8 cellular contexts compared by ENCODE assay signal in the genomic region with DNA sequence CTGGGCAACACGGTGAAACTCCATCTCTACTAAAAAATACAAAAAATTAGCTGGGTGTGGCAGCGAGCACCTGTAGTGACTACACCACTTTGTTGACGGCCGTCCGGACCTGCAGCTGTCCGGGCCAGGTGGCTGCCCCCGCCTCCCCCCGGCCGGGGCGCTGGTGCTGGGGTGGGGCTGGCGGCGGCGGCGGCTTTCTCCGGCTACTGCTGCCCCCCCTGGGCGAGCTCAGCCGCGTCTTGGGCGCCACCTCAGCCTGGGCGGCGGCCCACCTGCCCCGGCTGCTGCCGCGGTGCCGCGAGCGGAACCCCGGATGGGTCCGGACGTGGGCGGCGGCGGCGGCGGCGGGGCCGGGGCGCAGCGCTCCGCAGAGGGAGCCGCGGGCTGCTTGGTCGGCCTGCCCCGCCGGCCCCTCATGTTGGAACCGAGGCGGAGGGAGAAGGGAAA. TPM values are rescaled to one million over a fixed set of nuclear protein-coding genes. Genes with fewer than 3 reads are reported as not detected.
A peak's percentile ranks its signal among the peaks of the same experiment; 100 is the strongest.
DNase-seq lines count a peak whose midpoint lies in the region; ATAC-seq and TF ChIP-seq lines count a peak whose summit lies in the region.
"Not testable (repeated sequence)": the region's sequence is repeated elsewhere in the genome, so short reads cannot be mapped to it uniquely, and the experiment has no call there.

No MANE protein-coding gene starts in this region.

- peak overlapping the region; percentile 82; the same call in 2 of the 3 replicates for H3K4me3 Mint-ChIP-seq in GM23338
- peak overlapping the region; percentile 82 for H3K4me3 Mint-ChIP-seq in activated naive CD8-positive, alpha-beta T cell treated with anti-CD3 and anti-CD28 coated beads, Interleukin-2, amount 50 U/mL, for 24 hours
- peak overlapping the region; percentile 92 for H3K4me3 Mint-ChIP-seq in neural progenitor cell

- H3K27ac Mint-ChIP-seq in GM23338, neural progenitor cell: not testable (repeated sequence)
- peak overlapping the region; percentile 85 for H3K27ac Mint-ChIP-seq in activated naive CD8-positive, alpha-beta T cell treated with anti-CD3 and anti-CD28 coated beads, Interleukin-2, amount 50 U/mL, for 24 hours

- not testable (repeated sequence) for H3K9me2 ChIP-seq in GM23338 (ENCODE audit: insufficient read depth)

- in situ Hi-C loops in G401 (cut with HindIII; ENCODE audit: low sequenced_read_pairs) = not testable (repeated sequence)

- H3K9ac ChIP-seq in HUES48 (ENCODE audit: low read depth, low read length) = peak overlapping the region; percentile 66; the same call in 1 of the 2 replicates
- H3K9ac ChIP-seq in neural progenitor cell = peak overlapping the region; percentile 79
- H3K9ac ChIP-seq in stomach smooth muscle (ENCODE audit: low read length in 2 of 2) = peak overlapping the region; percentile 42 to 75

- peaks cover 15% of the 10 kb centered on the region; the same call in 1 of the 2 replicates for H3F3A ChIP-seq in GM23338 (replicated peaks; ENCODE audit: low read depth)
- not testable (repeated sequence) for H3F3A ChIP-seq in neural progenitor cell (ENCODE audit: low read depth)

- H4K20me1 ChIP-seq in GM23338 (replicated peaks; ENCODE audit: insufficient read depth); neural progenitor cell (ENCODE audit: low read depth): not testable (repeated sequence)

- intact Hi-C loops in Right ventricle myocardium inferior (cut with DNase I) = loop anchor here (1.0 kb wide), 1 partner anchor 43 kb away; no protein-coding TSS in a partner anchor

- peak overlapping the region; percentile 69; the same call in 1 of the 2 replicates for H3K27ac ChIP-seq in GM23338 (ENCODE audit: low read depth)
- peak overlapping the region; percentile 87 for H3K27ac ChIP-seq in HUES48 (ENCODE audit: low read depth, low read length)
- peak overlapping the region; percentile 66 for H3K27ac ChIP-seq in SJCRH30
- H3K27ac ChIP-seq in neural progenitor cell = peak overlapping the region; percentile 91
- H3K27ac ChIP-seq in stomach smooth muscle (ENCODE audit: low read length) = peak overlapping the region; percentile 74

- peaks cover 13% of the 10 kb centered on the region for H3K27me3 Mint-ChIP-seq in GM23338 (ENCODE audit: insufficient read depth, low read depth, poor library complexity)
- not testable (repeated sequence) for H3K27me3 Mint-ChIP-seq in activated naive CD8-positive, alpha-beta T cell treated with anti-CD3 and anti-CD28 coated beads, Interleukin-2, amount 50 U/mL, for 24 hours; neural progenitor cell (ENCODE audit: insufficient read depth, low read depth)

- H3K4me2 ChIP-seq in GM23338 = peak overlapping the region; percentile 79
- H3K4me2 ChIP-seq in neural progenitor cell = peak overlapping the region; percentile 80

- not testable (repeated sequence) for H3K36me3 Mint-ChIP-seq in GM23338 (ENCODE audit: low read depth); activated naive CD8-positive, alpha-beta T cell treated with anti-CD3 and anti-CD28 coated beads, Interleukin-2, amount 50 U/mL, for 24 hours (ENCODE audit: low read depth); neural progenitor cell

- TF ChIP-seq CTCF in GM23338 (conservative IDR thresholded peaks at IDR 0.05; ENCODE audit: low read depth in 2 of 2); neural progenitor cell (IDR thresholded peaks at IDR 0.05): not testable (repeated sequence)

- H3K4me1 ChIP-seq in GM23338 (ENCODE audit: insufficient read depth) = peaks cover 13% of the 10 kb centered on the region
- not testable (repeated sequence) for H3K4me1 ChIP-seq in HUES48 (ENCODE audit: control insufficient read depth, insufficient read depth, low read length); SJCRH30; neural progenitor cell; stomach smooth muscle (ENCODE audit: control insufficient read depth, insufficient read depth, low read length)

- not testable (repeated sequence) for H3K9me3 ChIP-seq in HUES48 (ENCODE audit: control insufficient read depth, insufficient read depth, low read length); SJCRH30 (replicated peaks); neural progenitor cell (ENCODE audit: low read depth); stomach smooth muscle (ENCODE audit: control insufficient read depth in 2 of 2, low read length in 2 of 2)

- not testable (repeated sequence) for H3K36me3 ChIP-seq in GM23338 (ENCODE audit: insufficient read depth); HUES48 (ENCODE audit: control insufficient read depth, insufficient read depth, low read length); SJCRH30; neural progenitor cell; stomach smooth muscle (ENCODE audit: control insufficient read depth in 2 of 2, insufficient read depth in 2 of 2, low read length in 2 of 2)

- H3K4me1 Mint-ChIP-seq in GM23338, neural progenitor cell: not testable (repeated sequence)
- H3K4me1 Mint-ChIP-seq in activated naive CD8-positive, alpha-beta T cell treated with anti-CD3 and anti-CD28 coated beads, Interleukin-2, amount 50 U/mL, for 24 hours = peaks cover 21% of the 10 kb centered on the region

- not testable (repeated sequence) for H3K79me2 ChIP-seq in GM23338 (replicated peaks; ENCODE audit: insufficient read depth); neural progenitor cell (ENCODE audit: low read depth)

- peaks cover 11% of the 10 kb centered on the region for H3K27me3 ChIP-seq in GM23338 (ENCODE audit: insufficient read depth)
- H3K27me3 ChIP-seq in HUES48 (ENCODE audit: control insufficient read depth, insufficient read depth, low read length); SJCRH30; stomach smooth muscle (ENCODE audit: control insufficient read depth in 1 of 2, insufficient read depth in 2 of 2, low read length in 2 of 2): not testable (repeated sequence)
- peaks cover 11% of the 10 kb centered on the region for H3K27me3 ChIP-seq in neural progenitor cell

- DNase-seq in G401 (ENCODE audit: low spot score) = peak; percentile 39
- DNase-seq in GM23338 (ENCODE audit: low spot score) = peak; percentile 64
- DNase-seq in SJCRH30 = peak; percentile 37 to 43
- DNase-seq in activated naive CD8-positive, alpha-beta T cell treated with anti-CD3 and anti-CD28 coated beads, Interleukin-2, amount 50 U/mL, for 24 hours = peak; percentile 56
- DNase-seq in Right ventricle myocardium inferior (ENCODE audit: missing footprints) = peak; percentile 76
- peak; percentile 40 for DNase-seq in neural progenitor cell (ENCODE audit: low spot score)

- ATAC-seq in GM23338 (peak; percentile 43), Right ventricle myocardium inferior (peak; percentile 51)
- not testable (repeated sequence) for ATAC-seq in activated naive CD8-positive, alpha-beta T cell treated with anti-CD3 and anti-CD28 coated beads, Interleukin-2, amount 50 U/mL, for 24 hours

- not testable (repeated sequence) for H3K9me3 Mint-ChIP-seq in GM23338; activated naive CD8-positive, alpha-beta T cell treated with anti-CD3 and anti-CD28 coated beads, Interleukin-2, amount 50 U/mL, for 24 hours; neural progenitor cell

- H3K4me3 ChIP-seq in GM23338 = peak overlapping the region; percentile 92
- peak overlapping the region; percentile 80 for H3K4me3 ChIP-seq in HUES48 (ENCODE audit: low read depth, low read length)
- H3K4me3 ChIP-seq in SJCRH30 = peak overlapping the region; percentile 72
- peak overlapping the region; percentile 60 for H3K4me3 ChIP-seq in neural progenitor cell
- peak overlapping the region in 1 of 2 donors; percentile 73 for H3K4me3 ChIP-seq in stomach smooth muscle (ENCODE audit: low read length in 2 of 2)

- H2AFZ ChIP-seq in GM23338 = not testable (repeated sequence)
- H2AFZ ChIP-seq in neural progenitor cell (replicated peaks) = peak overlapping the region; percentile 79

RNA-seq across cellular contexts. Expression of a gene that starts 0.4 kb away (rescaled TPM):
- total RNA-seq in G401 (2014; rRNA removed; shearing (Covaris generic)) = 4.6 and 4.7 TPM in 2 replicates
- 5.6 and 7.3 TPM in 2 replicates for total RNA-seq in GM23338 (2014; rRNA removed; shearing (Covaris generic))
- polyA plus RNA-seq in GM23338 (2016; fragmentation: Nextera tagmentation; extraction: Ambion mirVana) = 3.5 and 3.9 TPM in 2 replicates
- total RNA-seq in SJCRH30 (2014; rRNA removed; shearing (Covaris generic)) = 3.7 and 4.4 TPM in 2 replicates
- 1.4 TPM for total RNA-seq in Right ventricle myocardium inferior
- total RNA-seq in neural progenitor cell (ENCODE audit: low replicate concordance) = 5.4 and 5.6 TPM in 2 replicates
